Comparison of ENCODE assay signal across 1 cellular context in the genomic region with DNA sequence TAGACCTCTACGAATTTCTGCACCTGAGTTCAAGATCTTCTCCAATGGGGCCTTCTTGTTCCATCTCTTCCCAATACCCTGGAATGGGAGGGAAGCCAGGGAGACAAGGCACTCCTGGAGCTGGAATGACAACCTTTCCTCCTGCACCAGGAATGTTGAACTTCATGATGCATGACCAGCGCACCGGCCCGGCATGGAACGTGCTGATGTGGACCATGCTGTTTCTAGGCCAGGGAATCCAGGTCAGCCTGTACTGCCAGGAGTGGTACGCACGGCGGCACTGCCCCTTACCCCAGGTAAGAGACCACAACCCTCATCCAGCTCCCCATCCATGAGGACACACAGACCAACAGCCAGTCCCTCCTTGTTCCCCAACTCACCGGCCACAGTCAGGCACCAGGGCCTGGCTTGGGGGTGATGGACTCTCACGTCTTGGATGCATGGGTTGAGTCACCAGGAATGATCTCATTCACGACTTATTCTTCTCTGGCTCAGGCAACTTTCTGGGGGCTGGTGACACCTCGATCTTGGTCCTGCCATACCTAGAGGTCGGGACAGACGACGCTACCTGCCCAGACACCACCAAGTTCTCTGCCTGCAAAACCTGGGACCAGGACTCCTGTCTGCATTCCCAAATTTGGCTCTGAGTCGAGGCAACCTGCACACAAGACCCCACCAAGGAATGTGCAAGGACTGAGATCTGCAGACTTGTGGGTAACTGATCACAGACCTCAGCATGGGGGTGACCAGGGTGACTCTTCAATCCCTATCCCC.
TF ChIP-seq lines count a peak whose summit lies in the region.

No MANE protein-coding gene starts in this region.

TF ChIP-seq in SK-N-SH treated with all-trans-retinoic acid at 6 μM for 48 hours, 23 proteins besides CTCF, POLR2A, EP300 and RAD21 (continued from another document):
- TF ChIP-seq, protein P1, sequence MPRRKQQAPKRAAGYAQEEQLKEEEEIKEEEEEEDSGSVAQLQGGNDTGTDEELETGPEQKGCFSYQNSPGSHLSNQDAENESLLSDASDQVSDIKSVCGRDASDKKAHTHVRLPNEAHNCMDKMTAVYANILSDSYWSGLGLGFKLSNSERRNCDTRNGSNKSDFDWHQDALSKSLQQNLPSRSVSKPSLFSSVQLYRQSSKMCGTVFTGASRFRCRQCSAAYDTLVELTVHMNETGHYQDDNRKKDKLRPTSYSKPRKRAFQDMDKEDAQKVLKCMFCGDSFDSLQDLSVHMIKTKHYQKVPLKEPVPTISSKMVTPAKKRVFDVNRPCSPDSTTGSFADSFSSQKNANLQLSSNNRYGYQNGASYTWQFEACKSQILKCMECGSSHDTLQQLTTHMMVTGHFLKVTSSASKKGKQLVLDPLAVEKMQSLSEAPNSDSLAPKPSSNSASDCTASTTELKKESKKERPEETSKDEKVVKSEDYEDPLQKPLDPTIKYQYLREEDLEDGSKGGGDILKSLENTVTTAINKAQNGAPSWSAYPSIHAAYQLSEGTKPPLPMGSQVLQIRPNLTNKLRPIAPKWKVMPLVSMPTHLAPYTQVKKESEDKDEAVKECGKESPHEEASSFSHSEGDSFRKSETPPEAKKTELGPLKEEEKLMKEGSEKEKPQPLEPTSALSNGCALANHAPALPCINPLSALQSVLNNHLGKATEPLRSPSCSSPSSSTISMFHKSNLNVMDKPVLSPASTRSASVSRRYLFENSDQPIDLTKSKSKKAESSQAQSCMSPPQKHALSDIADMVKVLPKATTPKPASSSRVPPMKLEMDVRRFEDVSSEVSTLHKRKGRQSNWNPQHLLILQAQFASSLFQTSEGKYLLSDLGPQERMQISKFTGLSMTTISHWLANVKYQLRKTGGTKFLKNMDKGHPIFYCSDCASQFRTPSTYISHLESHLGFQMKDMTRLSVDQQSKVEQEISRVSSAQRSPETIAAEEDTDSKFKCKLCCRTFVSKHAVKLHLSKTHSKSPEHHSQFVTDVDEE (CRISPR knock-in tag; IDR thresholded peaks at IDR 0.05), result no peak
- TF ChIP-seq ZNF8 (CRISPR knock-in tag; IDR thresholded peaks at IDR 0.05), result no peak
- TF ChIP-seq, protein P2, sequence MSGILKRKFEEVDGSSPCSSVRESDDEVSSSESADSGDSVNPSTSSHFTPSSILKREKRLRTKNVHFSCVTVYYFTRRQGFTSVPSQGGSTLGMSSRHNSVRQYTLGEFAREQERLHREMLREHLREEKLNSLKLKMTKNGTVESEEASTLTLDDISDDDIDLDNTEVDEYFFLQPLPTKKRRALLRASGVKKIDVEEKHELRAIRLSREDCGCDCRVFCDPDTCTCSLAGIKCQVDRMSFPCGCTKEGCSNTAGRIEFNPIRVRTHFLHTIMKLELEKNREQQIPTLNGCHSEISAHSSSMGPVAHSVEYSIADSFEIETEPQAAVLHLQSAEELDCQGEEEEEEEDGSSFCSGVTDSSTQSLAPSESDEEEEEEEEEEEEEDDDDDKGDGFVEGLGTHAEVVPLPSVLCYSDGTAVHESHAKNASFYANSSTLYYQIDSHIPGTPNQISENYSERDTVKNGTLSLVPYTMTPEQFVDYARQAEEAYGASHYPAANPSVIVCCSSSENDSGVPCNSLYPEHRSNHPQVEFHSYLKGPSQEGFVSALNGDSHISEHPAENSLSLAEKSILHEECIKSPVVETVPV (CRISPR knock-in tag; IDR thresholded peaks at IDR 0.05), result no peak
- TF ChIP-seq GLIS3 (CRISPR knock-in tag; IDR thresholded peaks at IDR 0.05), result no peak
- TF ChIP-seq ARNTL (CRISPR knock-in tag; IDR thresholded peaks at IDR 0.05; ENCODE audit: borderline replicate concordance, low read depth), result no peak
- no peak for TF ChIP-seq ZNF565 (CRISPR knock-in tag; conservative IDR thresholded peaks at IDR 0.05; ENCODE audit: low read depth)
- TF ChIP-seq, protein P3, sequence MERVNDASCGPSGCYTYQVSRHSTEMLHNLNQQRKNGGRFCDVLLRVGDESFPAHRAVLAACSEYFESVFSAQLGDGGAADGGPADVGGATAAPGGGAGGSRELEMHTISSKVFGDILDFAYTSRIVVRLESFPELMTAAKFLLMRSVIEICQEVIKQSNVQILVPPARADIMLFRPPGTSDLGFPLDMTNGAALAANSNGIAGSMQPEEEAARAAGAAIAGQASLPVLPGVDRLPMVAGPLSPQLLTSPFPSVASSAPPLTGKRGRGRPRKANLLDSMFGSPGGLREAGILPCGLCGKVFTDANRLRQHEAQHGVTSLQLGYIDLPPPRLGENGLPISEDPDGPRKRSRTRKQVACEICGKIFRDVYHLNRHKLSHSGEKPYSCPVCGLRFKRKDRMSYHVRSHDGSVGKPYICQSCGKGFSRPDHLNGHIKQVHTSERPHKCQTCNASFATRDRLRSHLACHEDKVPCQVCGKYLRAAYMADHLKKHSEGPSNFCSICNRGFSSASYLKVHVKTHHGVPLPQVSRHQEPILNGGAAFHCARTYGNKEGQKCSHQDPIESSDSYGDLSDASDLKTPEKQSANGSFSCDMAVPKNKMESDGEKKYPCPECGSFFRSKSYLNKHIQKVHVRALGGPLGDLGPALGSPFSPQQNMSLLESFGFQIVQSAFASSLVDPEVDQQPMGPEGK (CRISPR knock-in tag; IDR thresholded peaks at IDR 0.05; ENCODE audit: borderline replicate concordance), result no peak
TF ChIP-seq in SK-N-SH treated with all-trans-retinoic acid at 6 μM for 48 hours: peak in this region for 0.
